Comparison of ENCODE assay signal across 23 cellular contexts in genomic region chr18:52156166-52156565, GRCh38.
"Had no signal": no experiment of that assay in that cellular context is flagged by ENCODE, and none has a peak within 500 bp of the region (broad histone marks: within the 10 kb centered on the region; RNA-seq: fewer than 3 reads in every experiment).

No MANE protein-coding gene starts in this region.

- FAIRE-seq: HepG2 had no signal

- H3K4me1 ChIP-seq: Peyer's patch, SJSA1 had no signal

- H3K9me3 ChIP-seq: MG63, Peyer's patch had no signal

- H3K4me3 ChIP-seq: MG63, Peyer's patch, SJSA1, SK-N-MC had no signal

- ATAC-seq: HepG2 had no signal

- H3K27me3 ChIP-seq: MG63, Peyer's patch, SJSA1 had no signal

- H3K36me3 ChIP-seq: MG63, Peyer's patch, SJSA1 had no signal

- DNase-seq: IMR-90, Karpas-422, KG1, MG63, NCI-H1092 treated with DMSO at 0.1 percent for 48 hours, NCI-H1436, NCI-H187, NCI-H2029, NCI-H2081 treated with DMSO at 0.1 percent for 48 hours, NCI-H2171, NCI-H226, NCI-H446, NCI-H510A, NCI-H524 treated with DMSO at 0.1 percent for 48 hours, NCI-H69, NCI-H774, Peyer's patch, Right ventricle myocardium superior, SIG-M5 had no signal

- H3K27ac ChIP-seq: HL-60, Peyer's patch, SJSA1, SK-N-MC had no signal
